8 cellular contexts compared by ENCODE assay signal in the genomic region with DNA sequence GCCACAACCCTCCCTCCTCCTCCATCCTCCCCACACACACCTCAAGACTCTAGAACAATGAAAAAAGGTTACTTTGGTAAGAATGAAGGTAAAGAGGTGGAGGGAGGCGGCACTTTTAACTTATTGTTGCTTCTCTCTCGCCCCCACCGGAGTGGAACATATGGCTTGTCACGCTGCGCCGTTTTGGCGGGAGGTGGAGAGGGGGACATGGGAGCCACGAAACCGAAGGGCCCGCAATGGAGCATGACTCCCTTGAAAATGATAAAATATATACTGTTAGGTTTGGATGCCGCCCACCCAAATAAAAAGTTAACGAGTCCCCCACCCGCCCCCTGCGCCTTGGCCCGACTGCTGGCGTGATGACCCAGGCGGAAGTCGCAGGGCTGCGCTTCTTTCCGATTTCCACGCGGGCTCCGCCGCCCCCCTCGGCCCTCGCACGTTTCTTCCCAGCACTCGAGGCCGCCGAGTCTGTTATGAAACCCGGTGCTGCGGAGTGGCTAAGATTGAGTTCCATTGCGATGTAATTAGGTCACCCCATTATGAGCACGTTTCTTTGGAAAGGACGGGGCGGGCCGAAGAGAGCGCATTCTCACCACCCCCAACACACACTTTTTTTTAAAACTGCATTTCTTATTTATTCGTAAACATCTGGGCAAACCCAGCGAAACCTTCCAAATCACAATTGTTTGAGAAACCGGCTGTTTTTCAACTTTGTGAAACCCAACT. TPM values are rescaled to one million over a fixed set of nuclear protein-coding genes. Genes with fewer than 3 reads are reported as not detected.
DNase-seq lines count a peak whose midpoint lies in the region; ATAC-seq and TF ChIP-seq lines count a peak whose summit lies in the region.

No MANE protein-coding gene starts in this region.

- POLR2A ChIA-PET in PC-9 (lab: Charles Lee; ENCODE audit: unreplicated experiment) = interaction anchor here (0.6 to 1.5 kb wide), 3 partner anchors 8 to 978 kb away, joined by 7 to 22 read pairs (median 11); a partner anchor contains a TSS

- H3K9me3 ChIP-seq in PC-9 (ENCODE audit: insufficient read depth, low read depth) (no peaks in the 10 kb centered on the region), thyroid gland (no peaks in the 10 kb centered on the region)

- TF ChIP-seq POLR2A in thyroid gland (IDR thresholded peaks at IDR 0.05) = peak; percentile 63 to 89

- peaks cover 69% of the 10 kb centered on the region for H3K79me2 ChIP-seq in PC-9 (ENCODE audit: low read depth)

- H3K36me3 ChIP-seq in PC-9 (ENCODE audit: low read depth) (peaks cover 28% of the 10 kb centered on the region), thyroid gland (peaks cover 12 to 31% of the 10 kb centered on the region in 2 donors)

- 1% methylated on average over 41 of the region's 41 CpGs for WGBS in thyroid gland, 2 donors

- CTCF ChIA-PET in PC-9 (lab: Charles Lee) = interaction anchor here (0.6 kb wide), 1 partner anchor 862 kb away, joined by 6 read pairs; no protein-coding TSS in a partner anchor

- no peak overlapping the region for H2AFZ ChIP-seq in PC-9

- peaks cover 67% of the 10 kb centered on the region for H3F3A ChIP-seq in PC-9 (ENCODE audit: insufficient read depth, low read depth)

- H3K4me3 ChIP-seq in PC-9 = peak overlapping the region; percentile 95
- H3K4me3 ChIP-seq in thyroid gland (replicated peaks in 1 of 3) = peak overlapping the region; percentile 56 to 74 (median 69)

- TF ChIP-seq CTCF in PC-9 (conservative IDR thresholded peaks at IDR 0.05) (no peak), foreskin keratinocyte (conservative IDR thresholded peaks at IDR 0.05) (no peak), thyroid gland (IDR thresholded peaks at IDR 0.05) (no peak)

- peaks cover 32% of the 10 kb centered on the region for H4K20me1 ChIP-seq in PC-9 (ENCODE audit: insufficient read depth)

- ATAC-seq in foreskin keratinocyte = peak; percentile 33

- H3K4me2 ChIP-seq in PC-9 = peak overlapping the region; percentile 100

- BruUV-seq in PC-9 (replicated peaks; lab: Mats Ljungman, UMichigan) = no TSS peak

- intact Hi-C loops in PC-9 (cut with micrococcal nuclease; ENCODE audit: unreplicated experiment) = loop anchor here (5.0 kb wide), 1 partner anchor 282 kb away; no protein-coding TSS in a partner anchor
- intact Hi-C loops in thyroid gland (cut with DNase I) = loop anchor here (5.0 kb wide), 1 partner anchor 547 kb away; no protein-coding TSS in a partner anchor

- H3K27ac ChIP-seq in PC-9 (peak overlapping the region; percentile 98), foreskin keratinocyte (peak overlapping the region; percentile 99), thyroid gland (peak overlapping the region; percentile 99 to 100 (median 100))

- no peaks in the 10 kb centered on the region for H3K9me2 ChIP-seq in PC-9 (ENCODE audit: insufficient read depth)

- H3K4me1 ChIP-seq in PC-9 (replicated peaks; ENCODE audit: insufficient read depth) (peaks cover 14% of the 10 kb centered on the region; the same call in 1 of the 2 replicates), foreskin keratinocyte (no peaks in the 10 kb centered on the region), thyroid gland (peaks cover 9 to 17% of the 10 kb centered on the region in 2 donors)

- DNase-seq in NCI-H2029 (lab: John Stamatoyannopoulos, UW) (peak; percentile 16), NCI-H2029 treated with DMSO at 0.1 percent for 48 hours (lab: John Stamatoyannopoulos, UW) (no peak), PC-9 (peak; percentile 77 to 83), activated gamma-delta T cell (lab: John Stamatoyannopoulos, UW) (peak; percentile 72), foreskin keratinocyte (peak in 1 of 2 donors; percentile 86), occipital lobe (lab: John Stamatoyannopoulos, UW) (peak; percentile 36), thyroid gland (peak; percentile 90 to 91), NCI-H82 treated with DMSO at 0.1 percent for 48 hours (lab: John Stamatoyannopoulos, UW; ENCODE audit: unreplicated experiment) (no peak)

- H3K27me3 ChIP-seq in PC-9 (ENCODE audit: insufficient read depth, low read depth) (no peaks in the 10 kb centered on the region), foreskin keratinocyte (no peaks in the 10 kb centered on the region), thyroid gland (no peaks in the 10 kb centered on the region)

RNA-seq across cellular contexts. Expression of a gene that starts 1.4 kb away (rescaled TPM):
- total RNA-seq in PC-9 (2021) = 179 and 237 TPM in 2 replicates
- 169 and 246 TPM in 2 replicates for total RNA-seq in foreskin keratinocyte
- 108 and 116 TPM in 2 replicates for polyA plus RNA-seq in foreskin keratinocyte
- total RNA-seq in occipital lobe = 7.3 TPM
- total RNA-seq in thyroid gland = 100 to 1,000 TPM in 3 of 4 donors, 10 to 100 TPM in 1; 96.9 to 274 (median 127) TPM

Comparison
In these comparisons a context has a peak if more than half of its experiments do, and no peak if none do; other contexts are left out.
1. DNase-seq: peak in NCI-H2029 (single experiment), PC-9 (2 of 2), activated gamma-delta T cell (single experiment), occipital lobe (single experiment) and thyroid gland (2 of 2); none in NCI-H2029 treated with DMSO at 0.1 percent for 48 hours (single experiment) and NCI-H82 treated with DMSO at 0.1 percent for 48 hours (single experiment).
2. RNA of a gene that starts 1.4 kb away (total RNA-seq): 179 to 237 TPM in PC-9, 169 to 246 TPM in foreskin keratinocyte and 96.9 to 274 TPM in thyroid gland; 7.3 TPM in occipital lobe (single experiment); every median in the first group is over 10 times any median in the second.
3. Peak in every context shown above with its lines, with median percentiles within 50 percentile points of each other: H3K27ac ChIP-seq.